Comparison of ENCODE assay signal across 16 cellular contexts in the genomic region with DNA sequence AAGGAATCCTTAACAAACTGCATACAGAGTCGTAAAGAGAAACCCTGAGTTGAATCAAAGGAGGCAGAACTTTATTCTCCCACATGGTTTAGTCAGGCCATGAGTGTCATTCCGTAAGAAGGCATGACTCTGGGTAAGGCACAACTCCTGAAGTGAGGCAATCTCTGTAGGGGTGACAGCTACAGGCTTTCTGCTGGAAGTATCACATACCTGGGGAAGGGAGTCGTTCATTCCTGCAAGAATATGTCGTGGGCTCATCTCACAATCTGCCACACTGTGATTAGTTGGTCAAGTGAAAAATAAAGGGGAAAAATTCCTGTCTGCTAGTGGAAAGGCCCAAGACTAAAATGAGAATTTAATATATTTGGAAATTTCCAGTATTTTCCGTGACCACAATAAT.
DNase-seq lines count a peak whose midpoint lies in the region; ATAC-seq and TF ChIP-seq lines count a peak whose summit lies in the region.
"Had no signal": no experiment of that assay in that cellular context is flagged by ENCODE, and none has a peak within 500 bp of the region (broad histone marks: within the 10 kb centered on the region; RNA-seq: fewer than 3 reads in every experiment).

No MANE protein-coding gene starts in this region.

- H3K27ac ChIP-seq in osteoblast (ENCODE audit: low read depth, low read length): no peak overlapping the region

- no peaks in the 10 kb centered on the region for H3K4me1 ChIP-seq in osteoblast (ENCODE audit: insufficient read depth, low read length)
- H3K4me1 ChIP-seq: HAP-1 had no signal

- H3K4me3 ChIP-seq in epithelial cell of esophagus (ENCODE audit: low read length) (no peak overlapping the region), osteoblast (ENCODE audit: insufficient read depth, low read length) (no peak overlapping the region)
- H3K4me3 ChIP-seq: HAP-1 had no signal

- no peak for ATAC-seq in GM18505 (IDR thresholded peaks at IDR 0.05; ENCODE audit: unreplicated experiment)

- no peaks in the 10 kb centered on the region for H3K79me2 ChIP-seq in osteoblast (ENCODE audit: insufficient read depth, low read length)

- no peaks in the 10 kb centered on the region for H4K20me1 ChIP-seq in osteoblast (ENCODE audit: insufficient read depth, low read length)

- peaks cover 2% of the 10 kb centered on the region for H3K9me3 ChIP-seq in osteoblast (ENCODE audit: low read depth, low read length)
- H3K9me3 ChIP-seq: HAP-1 had no signal

- no peak overlapping the region for H2AFZ ChIP-seq in osteoblast (ENCODE audit: low read length)

- no peaks in the 10 kb centered on the region for H3K36me3 ChIP-seq in osteoblast (ENCODE audit: insufficient read depth, low read length)
- H3K36me3 ChIP-seq: HAP-1 had no signal

- peak; percentile 5 for DNase-seq in epithelial cell of esophagus (ENCODE audit: low read depth)
- peak; percentile 79 for DNase-seq in kidney tubule cell (ENCODE audit: low spot score)
- DNase-seq in osteoblast (ENCODE audit: insufficient read length, low spot score, missing footprints): peak; percentile 59
- no peak for DNase-seq in stimulated activated CD4-positive, alpha-beta T cell treated with anti-CD3 and anti-CD28 coated beads, Interleukin-2, amount 100 ng/mL, for 24 hours
- DNase-seq in T-helper 9 cell: no peak
- DNase-seq: C1 segment of cervical spinal cord; Calu3; CD4-positive, alpha-beta memory T cell; COR-L47; DMS53; DMS79 treated with DMSO at 0.1 percent for 48 hours; GF-D8; GOT3; HFFc6 had no signal

- TF ChIP-seq CTCF in epithelial cell of esophagus (IDR thresholded peaks at IDR 0.05; ENCODE audit: insufficient read depth, low read depth, low read length, missing control alignments) (no peak), osteoblast (IDR thresholded peaks at IDR 0.05; ENCODE audit: extremely low read depth, low read depth, low read length) (no peak)

- TF ChIP-seq POLR2A in GM18505 (IDR thresholded peaks at IDR 0.05; ENCODE audit: borderline replicate concordance, extremely low read depth, insufficient read depth, insufficient read length): no peak

- no peaks in the 10 kb centered on the region for H3K27me3 ChIP-seq in osteoblast (ENCODE audit: insufficient read depth, low read length)

- H3K4me2 ChIP-seq in osteoblast (ENCODE audit: insufficient read depth, low read length): no peak overlapping the region

Comparison
In these comparisons a context has a peak if more than half of its experiments do, and no peak if none do; other contexts are left out.
1. DNase-seq: peak in epithelial cell of esophagus (single experiment), kidney tubule cell (single experiment) and osteoblast (single experiment); none in stimulated activated CD4-positive, alpha-beta T cell treated with anti-CD3 and anti-CD28 coated beads, Interleukin-2, amount 100 ng/mL, for 24 hours (0 of 2) and T-helper 9 cell (single experiment).